In the genomic region with DNA sequence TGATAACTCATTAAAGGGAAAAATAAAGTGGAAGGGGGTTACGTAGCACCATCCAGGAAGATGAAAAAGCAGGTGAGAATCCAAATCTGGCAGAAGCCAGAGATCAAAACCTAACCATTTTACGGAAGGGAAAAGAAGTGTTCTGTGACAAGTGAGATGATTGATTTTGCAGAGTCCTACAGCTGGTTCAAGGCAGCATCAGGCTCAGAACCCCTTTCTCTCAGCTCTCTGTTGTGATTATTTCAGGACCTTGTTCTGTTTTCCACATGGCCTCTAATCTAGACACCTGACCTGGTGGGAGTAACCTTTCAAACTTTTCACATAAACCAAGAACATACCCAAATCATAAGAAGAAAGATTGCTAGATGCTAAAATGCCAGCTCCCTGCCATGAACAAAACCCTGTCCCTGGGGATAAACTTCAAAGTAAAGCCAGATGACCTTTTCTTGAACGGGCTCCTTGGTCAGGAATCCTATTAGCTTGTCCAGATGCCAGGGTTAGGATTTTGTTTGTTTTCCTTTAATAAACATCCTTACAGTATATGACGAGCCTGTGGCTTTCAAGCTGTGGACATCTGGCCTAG, we compare ENCODE assay signal across 11 cellular contexts. TPM values are rescaled to one million over a fixed set of nuclear protein-coding genes. Genes with fewer than 3 reads are reported as not detected.
A peak's percentile ranks its signal among the peaks of the same experiment; 100 is the strongest.
DNase-seq lines count a peak whose midpoint lies in the region; ATAC-seq and TF ChIP-seq lines count a peak whose summit lies in the region.
"Had no signal": no experiment of that assay in that cellular context is flagged by ENCODE, and none has a peak within 500 bp of the region (broad histone marks: within the 10 kb centered on the region; RNA-seq: fewer than 3 reads in every experiment).

No MANE protein-coding gene starts in this region.

- no peaks in the 10 kb centered on the region for H3K9me3 Mint-ChIP-seq in activated naive CD4-positive, alpha-beta T cell treated with anti-CD3 and anti-CD28 coated beads, Interleukin-2, amount 10 ng/mL, durations not matched to agents 7 days and 5 days
- no peaks in the 10 kb centered on the region for H3K9me3 Mint-ChIP-seq in activated CD4-positive, alpha-beta memory T cell treated with anti-CD3 and anti-CD28 coated beads for 36 hours
- no peaks in the 10 kb centered on the region for H3K9me3 Mint-ChIP-seq in nephron progenitor cell

- CTCF ChIA-PET in activated naive CD4-positive, alpha-beta T cell treated with anti-CD3 and anti-CD28 coated beads, Interleukin-2, amount 10 ng/mL, durations not matched to agents 7 days and 5 days (lab: Charles Lee) = interaction anchor here (0.9 to 8.2 kb wide), 12 partner anchors 25 to 199 kb away, joined by 3 to 122 read pairs (median 3); a partner anchor contains a TSS
- CTCF ChIA-PET in activated CD4-positive, alpha-beta memory T cell treated with anti-CD3 and anti-CD28 coated beads for 36 hours (lab: Charles Lee) = interaction anchor here (1.0 to 12.4 kb wide), 9 partner anchors 26 to 198 kb away, joined by 3 to 221 read pairs (median 5); a partner anchor contains a TSS

- no peaks in the 10 kb centered on the region for H3K9me2 ChIP-seq in hepatocyte (replicated peaks; ENCODE audit: insufficient read depth)

- peak overlapping the region; percentile 98 for H3K4me3 Mint-ChIP-seq in activated naive CD4-positive, alpha-beta T cell treated with anti-CD3 and anti-CD28 coated beads, Interleukin-2, amount 10 ng/mL, durations not matched to agents 7 days and 5 days
- peak overlapping the region; percentile 96 for H3K4me3 Mint-ChIP-seq in activated CD4-positive, alpha-beta memory T cell treated with anti-CD3 and anti-CD28 coated beads for 36 hours
- H3K4me3 Mint-ChIP-seq in nephron progenitor cell = no peak overlapping the region

- intact Hi-C loops in activated CD4-positive, alpha-beta memory T cell treated with anti-CD3 and anti-CD28 coated beads for 36 hours (cut with micrococcal nuclease) = loop anchor here (1.0 to 5.0 kb wide), 8 partner anchors 9 to 364 kb away; no protein-coding TSS in a partner anchor

- H3K27me3 Mint-ChIP-seq in activated naive CD4-positive, alpha-beta T cell treated with anti-CD3 and anti-CD28 coated beads, Interleukin-2, amount 10 ng/mL, durations not matched to agents 7 days and 5 days = no peaks in the 10 kb centered on the region
- H3K27me3 Mint-ChIP-seq in activated CD4-positive, alpha-beta memory T cell treated with anti-CD3 and anti-CD28 coated beads for 36 hours = no peaks in the 10 kb centered on the region
- peaks cover 14% of the 10 kb centered on the region for H3K27me3 Mint-ChIP-seq in nephron progenitor cell (ENCODE audit: low read depth, poor library complexity)

- H3K27ac Mint-ChIP-seq in activated naive CD4-positive, alpha-beta T cell treated with anti-CD3 and anti-CD28 coated beads, Interleukin-2, amount 10 ng/mL, durations not matched to agents 7 days and 5 days = peak overlapping the region; percentile 90
- H3K27ac Mint-ChIP-seq in activated CD4-positive, alpha-beta memory T cell treated with anti-CD3 and anti-CD28 coated beads for 36 hours = peak overlapping the region; percentile 97
- H3K27ac Mint-ChIP-seq in nephron progenitor cell = no peak overlapping the region

- H3K36me3 ChIP-seq in hepatocyte (replicated peaks; ENCODE audit: insufficient read depth, low read depth) = no peaks in the 10 kb centered on the region
- peaks cover 4% of the 10 kb centered on the region for H3K36me3 ChIP-seq in thymus (ENCODE audit: control insufficient read depth, insufficient read depth)

- H3K4me1 Mint-ChIP-seq in activated naive CD4-positive, alpha-beta T cell treated with anti-CD3 and anti-CD28 coated beads, Interleukin-2, amount 10 ng/mL, durations not matched to agents 7 days and 5 days = peaks cover 95% of the 10 kb centered on the region
- H3K4me1 Mint-ChIP-seq in activated CD4-positive, alpha-beta memory T cell treated with anti-CD3 and anti-CD28 coated beads for 36 hours (ENCODE audit: low read depth) = peaks cover 86% of the 10 kb centered on the region
- H3K4me1 Mint-ChIP-seq in nephron progenitor cell = peaks cover 80% of the 10 kb centered on the region

- H3K9me3 ChIP-seq in hepatocyte (ENCODE audit: low read depth) = no peaks in the 10 kb centered on the region
- no peaks in the 10 kb centered on the region for H3K9me3 ChIP-seq in thymus (ENCODE audit: control insufficient read depth)
- H3K9me3 ChIP-seq: Caco-2, tibial artery had no signal

- H3K27ac ChIP-seq in hepatocyte = peak overlapping the region; percentile 45
- peak overlapping the region; percentile 25 for H3K27ac ChIP-seq in thymus (ENCODE audit: low read depth)
- H3K27ac ChIP-seq: tibial artery had no signal

- POLR2A ChIA-PET in activated CD4-positive, alpha-beta memory T cell treated with anti-CD3 and anti-CD28 coated beads for 36 hours (lab: Charles Lee) = interaction anchor here (0.6 to 4.8 kb wide), 12 partner anchors 9 to 492 kb away, joined by 3 to 38 read pairs (median 6); a partner anchor contains a TSS

- H4K20me1 ChIP-seq in hepatocyte (ENCODE audit: insufficient read depth, poor library complexity, severe bottlenecking) = peaks cover 3% of the 10 kb centered on the region

- no peak overlapping the region for H3K4me3 ChIP-seq in hepatocyte
- H3K4me3 ChIP-seq in thymus (ENCODE audit: low read length) = no peak overlapping the region
- H3K4me3 ChIP-seq: tibial artery had no signal

- WGBS in hepatocyte (ENCODE audit: low lambda C conversion rate, missing lambda C conversion rate) = 62% methylated on average over 4 of the region's 4 CpGs
- WGBS in thymus = 83% methylated on average over 4 of the region's 4 CpGs

- peak overlapping the region; percentile 86 for H3K4me2 ChIP-seq in hepatocyte

- DNase-seq in activated naive CD4-positive, alpha-beta T cell treated with anti-CD3 and anti-CD28 coated beads, Interleukin-2, amount 10 ng/mL, durations not matched to agents 7 days and 5 days = no peak
- no peak for DNase-seq in activated naive CD4-positive, alpha-beta T cell (lab: John Stamatoyannopoulos, UW)
- no peak for DNase-seq in activated CD4-positive, alpha-beta memory T cell treated with anti-CD3 and anti-CD28 coated beads for 36 hours
- no peak for DNase-seq in hepatocyte (ENCODE audit: low spot score)
- DNase-seq in nephron progenitor cell = no peak
- DNase-seq in retina = no peak
- DNase-seq: Caco-2, NCI-H524 treated with DMSO at 0.1 percent for 48 hours had no signal

- H3K79me2 ChIP-seq in hepatocyte = peaks cover 8% of the 10 kb centered on the region

- H2AFZ ChIP-seq in hepatocyte = no peak overlapping the region

- TF ChIP-seq CTCF in hepatocyte (IDR thresholded peaks at IDR 0.05; ENCODE audit: poor library complexity) (no peak), nephron progenitor cell (IDR thresholded peaks at IDR 0.05) (no peak)

- H3K36me3 Mint-ChIP-seq in activated naive CD4-positive, alpha-beta T cell treated with anti-CD3 and anti-CD28 coated beads, Interleukin-2, amount 10 ng/mL, durations not matched to agents 7 days and 5 days = peaks cover 87% of the 10 kb centered on the region
- peaks cover 99% of the 10 kb centered on the region for H3K36me3 Mint-ChIP-seq in activated CD4-positive, alpha-beta memory T cell treated with anti-CD3 and anti-CD28 coated beads for 36 hours
- peaks cover 38% of the 10 kb centered on the region for H3K36me3 Mint-ChIP-seq in nephron progenitor cell (ENCODE audit: low read depth)

- no peak for ATAC-seq in GM19351 (IDR thresholded peaks at IDR 0.05; ENCODE audit: unreplicated experiment)

- H3K27me3 ChIP-seq in hepatocyte (peaks cover 13% of the 10 kb centered on the region), thymus (ENCODE audit: control insufficient read depth, insufficient read depth) (peaks cover 4% of the 10 kb centered on the region)
- H3K27me3 ChIP-seq: tibial artery had no signal

- peaks cover 32% of the 10 kb centered on the region for H3K4me1 ChIP-seq in hepatocyte (ENCODE audit: insufficient read depth)
- H3K4me1 ChIP-seq in thymus (ENCODE audit: control insufficient read depth, insufficient read depth, low read length) = peaks cover 11% of the 10 kb centered on the region

RNA-seq across cellular contexts. Expression of a gene that starts 5.9 kb away (rescaled TPM):
- total RNA-seq in activated CD4-positive, alpha-beta memory T cell treated with anti-CD3 and anti-CD28 coated beads for 36 hours = 100 to 1,000 TPM; 171 to 176 TPM
- 47.5 and 49.6 TPM in 2 replicates for total RNA-seq in hepatocyte
- polyA plus RNA-seq in hepatocyte (54.2 and 60.7 TPM in 2 replicates), thymus (26.3 TPM)
